Comparison of ENCODE assay signal across 18 cellular contexts in genomic region chr7:139976838-139977656, GRCh38.
A peak's percentile ranks its signal among the peaks of the same experiment; 100 is the strongest.
DNase-seq lines count a peak whose midpoint lies in the region; ATAC-seq and TF ChIP-seq lines count a peak whose summit lies in the region.
"Had no signal": no experiment of that assay in that cellular context is flagged by ENCODE, and none has a peak within 500 bp of the region (broad histone marks: within the 10 kb centered on the region; RNA-seq: fewer than 3 reads in every experiment).

No MANE protein-coding gene starts in this region.

- peak overlapping the region; percentile 43 for H3K4me3 ChIP-seq in BLaER1
- H3K4me3 ChIP-seq in endodermal cell (ENCODE audit: low read length), result no peak overlapping the region
- H3K4me3 ChIP-seq in osteoblast (ENCODE audit: insufficient read depth, low read length), result no peak overlapping the region
- H3K4me3 ChIP-seq: PC-9 had no signal

- 95 to 96% methylated on average over 6 to 17 of the region's 17 CpGs for WGBS in endodermal cell (ENCODE audit: insufficient coverage in 1 of 2, insufficient read length in 1 of 2), 2 experiments

- H4K20me1 ChIP-seq in BLaER1 (no peaks in the 10 kb centered on the region), osteoblast (ENCODE audit: insufficient read depth, low read length) (no peaks in the 10 kb centered on the region)

- H3K4me1 Mint-ChIP-seq in endodermal cell, result peaks cover 34% of the 10 kb centered on the region

- no peak overlapping the region for H2AFZ ChIP-seq in osteoblast (ENCODE audit: low read length)
- H2AFZ ChIP-seq: PC-9 had no signal

- H3K4me1 ChIP-seq in BLaER1 (peaks cover 37% of the 10 kb centered on the region), endodermal cell (ENCODE audit: control insufficient read depth, insufficient read depth, low read length) (peaks cover 21% of the 10 kb centered on the region), osteoblast (ENCODE audit: insufficient read depth, low read length) (no peaks in the 10 kb centered on the region)
- H3K4me1 ChIP-seq: Caco-2 had no signal

- no peaks in the 10 kb centered on the region for H3K9me3 Mint-ChIP-seq in endodermal cell

- no peak overlapping the region for H3K4me3 Mint-ChIP-seq in endodermal cell

- H3K79me2 ChIP-seq in osteoblast (ENCODE audit: insufficient read depth, low read length), result no peaks in the 10 kb centered on the region

- TF ChIP-seq CTCF in endodermal cell (conservative IDR thresholded peaks at IDR 0.05) (no peak), osteoblast (IDR thresholded peaks at IDR 0.05; ENCODE audit: extremely low read depth, low read depth, low read length) (no peak)

- in situ Hi-C loops in KBM-7 (cut with MboI; ENCODE audit: low pct_unique_long_range_greater_than_20kb, low sequenced_read_pairs), result no loop called here

- H3K27ac Mint-ChIP-seq in endodermal cell, result no peak overlapping the region

- peak overlapping the region; percentile 68 for H3K4me2 ChIP-seq in BLaER1
- no peak overlapping the region for H3K4me2 ChIP-seq in osteoblast (ENCODE audit: insufficient read depth, low read length)
- H3K4me2 ChIP-seq: PC-9 had no signal

- H3K9me3 ChIP-seq in BLaER1 (peaks cover 11% of the 10 kb centered on the region; the same call in 1 of the 2 replicates), endodermal cell (ENCODE audit: control insufficient read depth, low read length) (no peaks in the 10 kb centered on the region), osteoblast (ENCODE audit: low read depth, low read length) (no peaks in the 10 kb centered on the region)
- H3K9me3 ChIP-seq: Caco-2 had no signal

- no peak for ATAC-seq in GM18520 (IDR thresholded peaks at IDR 0.05; ENCODE audit: unreplicated experiment)

- no peaks in the 10 kb centered on the region for H3K36me3 Mint-ChIP-seq in endodermal cell (ENCODE audit: low read depth)

- H3K9ac ChIP-seq in BLaER1, result no peak overlapping the region
- no peak overlapping the region for H3K9ac ChIP-seq in endodermal cell (ENCODE audit: extremely low read depth, low read length, poor library complexity, severe bottlenecking)

- no peaks in the 10 kb centered on the region for H3K27me3 Mint-ChIP-seq in endodermal cell (ENCODE audit: insufficient read depth)

- H3K27ac ChIP-seq in BLaER1 (peak overlapping the region; percentile 36), endodermal cell (ENCODE audit: low read depth, low read length) (no peak overlapping the region), osteoblast (ENCODE audit: low read depth, low read length) (no peak overlapping the region)
- H3K27ac ChIP-seq: C4-2B, PC-9, RWPE1 had no signal

- no peaks in the 10 kb centered on the region for H3K27me3 ChIP-seq in BLaER1
- H3K27me3 ChIP-seq in endodermal cell (ENCODE audit: control insufficient read depth, insufficient read depth, low read length, poor library complexity, severe bottlenecking), result no peaks in the 10 kb centered on the region
- no peaks in the 10 kb centered on the region for H3K27me3 ChIP-seq in osteoblast (ENCODE audit: insufficient read depth, low read length)

- peak; percentile 11 for DNase-seq in CD1c-positive myeloid dendritic cell (ENCODE audit: extremely low spot score)
- peak; percentile 5 for DNase-seq in KBM-7
- DNase-seq in endodermal cell, result peak; percentile 36
- no peak for DNase-seq in osteoblast (ENCODE audit: insufficient read length, low spot score, missing footprints)
- no peak for DNase-seq in NOMO-1 treated with DMSO at 0.1 percent for 48 hours (lab: John Stamatoyannopoulos, UW; ENCODE audit: unreplicated experiment)
- DNase-seq: Caco-2, HCEC 1CT, KG1, NCI-H1436, NCI-H1930, NCI-H226, NCI-H524 treated with DMSO at 0.1 percent for 48 hours, PC-9, SIG-M5 had no signal

- no peaks in the 10 kb centered on the region for H3K36me3 ChIP-seq in BLaER1
- no peaks in the 10 kb centered on the region for H3K36me3 ChIP-seq in endodermal cell (ENCODE audit: control insufficient read depth, insufficient read depth, low read length)
- no peaks in the 10 kb centered on the region for H3K36me3 ChIP-seq in osteoblast (ENCODE audit: insufficient read depth, low read length)

Comparison
In these comparisons a context has a peak if more than half of its experiments do, and no peak if none do; other contexts are left out.
1. DNase-seq: peak in CD1c-positive myeloid dendritic cell (single experiment), KBM-7 (single experiment) and endodermal cell (single experiment); none in osteoblast (single experiment) and NOMO-1 treated with DMSO at 0.1 percent for 48 hours (single experiment).